ENCODE assay signal across 1 cellular context in genomic region chr3:189324538-189325138, GRCh38.
TF ChIP-seq lines count a peak whose summit lies in the region.

No MANE protein-coding gene starts in this region.

TF ChIP-seq in HepG2, 621 proteins besides CTCF, POLR2A, EP300 and RAD21 (continued from another document):
- peak; percentile 31; the same call in 1 of the 2 replicates for TF ChIP-seq HNF4G (IDR thresholded peaks at IDR 0.05; ENCODE audit: borderline replicate concordance, low read depth, low read length)
- TF ChIP-seq HNF4G (CRISPR knock-in tag; IDR thresholded peaks at IDR 0.05; ENCODE audit: borderline replicate concordance, low read depth): no peak
- TF ChIP-seq SAP130 (CRISPR knock-in tag; IDR thresholded peaks at IDR 0.05; ENCODE audit: low read depth): peak; percentile 34; the same call in 1 of the 2 replicates
- 0 out of 2 replicates have a peak, but pooled peaks have one; percentile 31 for TF ChIP-seq NR2F2 (IDR thresholded peaks at IDR 0.05; ENCODE audit: borderline replicate concordance, low read depth)
- TF ChIP-seq ERF (CRISPR knock-in tag; IDR thresholded peaks at IDR 0.05): no peak
- TF ChIP-seq SALL1 (CRISPR knock-in tag; IDR thresholded peaks at IDR 0.05): peak; percentile 31; the same call in 1 of the 2 replicates
- TF ChIP-seq FOXP1 (IDR thresholded peaks at IDR 0.05): no peak
- TF ChIP-seq FOXP1 (CRISPR knock-in tag; IDR thresholded peaks at IDR 0.05): peak; percentile 59; the same call in 1 of the 2 replicates
- TF ChIP-seq BHLHE40 (IDR thresholded peaks at IDR 0.05; ENCODE audit: low read length): peak; percentile 38; the same call in 1 of the 2 replicates
- TF ChIP-seq SP5 (CRISPR knock-in tag; IDR thresholded peaks at IDR 0.05; ENCODE audit: borderline replicate concordance, low read depth): peak; percentile 95
- no peak for TF ChIP-seq ZXDC (CRISPR knock-in tag; IDR thresholded peaks at IDR 0.05)
- TF ChIP-seq, protein P1, sequence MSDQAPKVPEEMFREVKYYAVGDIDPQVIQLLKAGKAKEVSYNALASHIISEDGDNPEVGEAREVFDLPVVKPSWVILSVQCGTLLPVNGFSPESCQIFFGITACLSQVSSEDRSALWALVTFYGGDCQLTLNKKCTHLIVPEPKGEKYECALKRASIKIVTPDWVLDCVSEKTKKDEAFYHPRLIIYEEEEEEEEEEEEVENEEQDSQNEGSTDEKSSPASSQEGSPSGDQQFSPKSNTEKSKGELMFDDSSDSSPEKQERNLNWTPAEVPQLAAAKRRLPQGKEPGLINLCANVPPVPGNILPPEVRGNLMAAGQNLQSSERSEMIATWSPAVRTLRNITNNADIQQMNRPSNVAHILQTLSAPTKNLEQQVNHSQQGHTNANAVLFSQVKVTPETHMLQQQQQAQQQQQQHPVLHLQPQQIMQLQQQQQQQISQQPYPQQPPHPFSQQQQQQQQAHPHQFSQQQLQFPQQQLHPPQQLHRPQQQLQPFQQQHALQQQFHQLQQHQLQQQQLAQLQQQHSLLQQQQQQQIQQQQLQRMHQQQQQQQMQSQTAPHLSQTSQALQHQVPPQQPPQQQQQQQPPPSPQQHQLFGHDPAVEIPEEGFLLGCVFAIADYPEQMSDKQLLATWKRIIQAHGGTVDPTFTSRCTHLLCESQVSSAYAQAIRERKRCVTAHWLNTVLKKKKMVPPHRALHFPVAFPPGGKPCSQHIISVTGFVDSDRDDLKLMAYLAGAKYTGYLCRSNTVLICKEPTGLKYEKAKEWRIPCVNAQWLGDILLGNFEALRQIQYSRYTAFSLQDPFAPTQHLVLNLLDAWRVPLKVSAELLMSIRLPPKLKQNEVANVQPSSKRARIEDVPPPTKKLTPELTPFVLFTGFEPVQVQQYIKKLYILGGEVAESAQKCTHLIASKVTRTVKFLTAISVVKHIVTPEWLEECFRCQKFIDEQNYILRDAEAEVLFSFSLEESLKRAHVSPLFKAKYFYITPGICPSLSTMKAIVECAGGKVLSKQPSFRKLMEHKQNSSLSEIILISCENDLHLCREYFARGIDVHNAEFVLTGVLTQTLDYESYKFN (CRISPR knock-in tag; conservative IDR thresholded peaks at IDR 0.05): peak; percentile 51; the same call in 1 of the 2 replicates
- TF ChIP-seq FOSL1 (CRISPR knock-in tag; IDR thresholded peaks at IDR 0.05; ENCODE audit: borderline replicate concordance): 0 out of 2 replicates have a peak, but pooled peaks have one; percentile 29
- no peak for TF ChIP-seq SMYD3 (CRISPR knock-in tag; IDR thresholded peaks at IDR 0.05)
- peak; percentile 92 for TF ChIP-seq NFIC (IDR thresholded peaks at IDR 0.05; ENCODE audit: low read length)
- 0 out of 2 replicates have a peak, but pooled peaks have one; percentile 28 for TF ChIP-seq PHF21A (CRISPR knock-in tag; IDR thresholded peaks at IDR 0.05)
- TF ChIP-seq NR2F6 (IDR thresholded peaks at IDR 0.05): peak; percentile 38; the same call in 1 of the 2 replicates
- peak; percentile 44; the same call in 1 of the 2 replicates for TF ChIP-seq NR2F6 (CRISPR knock-in tag; IDR thresholded peaks at IDR 0.05)
TF ChIP-seq in HepG2: peak in this region for 57.
